Comparison of ENCODE assay signal across 30 cellular contexts in genomic region chr10:37576154-37576553, GRCh38.
"Had no signal": no experiment of that assay in that cellular context is flagged by ENCODE, and none has a peak within 500 bp of the region (broad histone marks: within the 10 kb centered on the region; RNA-seq: fewer than 3 reads in every experiment).

No MANE protein-coding gene starts in this region.

- H3K27ac ChIP-seq: ascending aorta, cardiac muscle cell, VCaP had no signal

- DNase-seq: activated B cell treated with CpG ODN at 0.5 μM for 24 hours; activated CD4-positive, alpha-beta memory T cell treated with anti-CD3 and anti-CD28 coated beads for 36 hours; activated CD4-positive, alpha-beta T cell treated with anti-CD3 and anti-CD28 coated beads for 4 hours; activated CD4-positive, alpha-beta T cell treated with anti-CD3 and anti-CD28 coated beads, Interleukin-2, amount 10 ng/mL, durations not matched to agents 24 days and 14 days; activated CD4-positive, alpha-beta T cell treated with anti-CD3 and anti-CD28 coated beads, Interleukin-2, amount 50 U/mL, for 1 hour; activated CD4-positive, alpha-beta T cell treated with anti-CD3 and anti-CD28 coated beads, Interleukin-2, amount 50 U/mL, for 4 hours; activated CD4-positive, CD25-positive, alpha-beta regulatory T cell treated with anti-CD3 and anti-CD28 coated beads, Interleukin-2, amount 50 U/mL, for 72 hours; activated CD8-positive, alpha-beta memory T cell treated with anti-CD3 and anti-CD28 coated beads, Interleukin-2, amount 50 U/mL, for 4 hours; activated CD8-positive, alpha-beta T cell treated with anti-CD3 and anti-CD28 coated beads for 36 hours; activated effector memory CD4-positive, alpha-beta T cell treated with anti-CD3 and anti-CD28 coated beads, Interleukin-2, amount 50 U/mL, for 16 hours; activated gamma-delta T cell treated with Interleukin-2 at 50 U/mL for 16 hours; activated naive CD4-positive, alpha-beta T cell; activated naive CD4-positive, alpha-beta T cell treated with anti-CD3 and anti-CD28 coated beads, Interleukin-2, amount 10 ng/mL, durations not matched to agents 7 days and 5 days; activated naive CD8-positive, alpha-beta T cell treated with anti-CD3 and anti-CD28 coated beads, Interleukin-2, amount 10 ng/mL, durations not matched to agents 7 days and 5 days; activated naive CD8-positive, alpha-beta T cell treated with anti-CD3 and anti-CD28 coated beads, Interleukin-2, amount 50 U/mL, for 24 hours; activated T-cell treated with anti-CD3 and anti-CD28 coated beads for 4 hours; activated T-cell treated with anti-CD3 and anti-CD28 coated beads, Interleukin-2, amount 50 U/mL, for 1 hour; activated T-cell treated with anti-CD3 and anti-CD28 coated beads, Interleukin-2, amount 50 U/mL, for 4 hours; activated T-cell treated with anti-CD3 and anti-CD28 coated beads, Interleukin-2, amount 50 U/mL, for 72 hours; amygdala; anterior cingulate cortex; caudate nucleus; cerebellar nuclear complex; T-helper 1 cell; T-helper 2 cell; T-helper 9 cell had no signal

- H3K36me3 ChIP-seq: ascending aorta, cardiac muscle cell had no signal

- H3K4me1 ChIP-seq: ascending aorta had no signal

- ATAC-seq: activated CD8-positive, alpha-beta T cell treated with anti-CD3 and anti-CD28 coated beads for 36 hours; activated naive CD8-positive, alpha-beta T cell treated with anti-CD3 and anti-CD28 coated beads, Interleukin-2, amount 50 U/mL, for 24 hours; activated T-cell treated with anti-CD3 and anti-CD28 coated beads, Interleukin-2, amount 50 U/mL, for 4 hours; activated T-cell treated with anti-CD3 and anti-CD28 coated beads, Interleukin-2, amount 50 U/mL, for 72 hours; activated T-helper 17 cell treated with anti-CD3 and anti-CD28 coated beads, Interleukin-2, amount 50 U/mL, for 72 hours had no signal

- H3K27me3 ChIP-seq: ascending aorta, cardiac muscle cell had no signal

- H3K9me3 ChIP-seq: ascending aorta had no signal

- H3K4me3 ChIP-seq: ascending aorta, cardiac muscle cell had no signal
